In the genomic region with DNA sequence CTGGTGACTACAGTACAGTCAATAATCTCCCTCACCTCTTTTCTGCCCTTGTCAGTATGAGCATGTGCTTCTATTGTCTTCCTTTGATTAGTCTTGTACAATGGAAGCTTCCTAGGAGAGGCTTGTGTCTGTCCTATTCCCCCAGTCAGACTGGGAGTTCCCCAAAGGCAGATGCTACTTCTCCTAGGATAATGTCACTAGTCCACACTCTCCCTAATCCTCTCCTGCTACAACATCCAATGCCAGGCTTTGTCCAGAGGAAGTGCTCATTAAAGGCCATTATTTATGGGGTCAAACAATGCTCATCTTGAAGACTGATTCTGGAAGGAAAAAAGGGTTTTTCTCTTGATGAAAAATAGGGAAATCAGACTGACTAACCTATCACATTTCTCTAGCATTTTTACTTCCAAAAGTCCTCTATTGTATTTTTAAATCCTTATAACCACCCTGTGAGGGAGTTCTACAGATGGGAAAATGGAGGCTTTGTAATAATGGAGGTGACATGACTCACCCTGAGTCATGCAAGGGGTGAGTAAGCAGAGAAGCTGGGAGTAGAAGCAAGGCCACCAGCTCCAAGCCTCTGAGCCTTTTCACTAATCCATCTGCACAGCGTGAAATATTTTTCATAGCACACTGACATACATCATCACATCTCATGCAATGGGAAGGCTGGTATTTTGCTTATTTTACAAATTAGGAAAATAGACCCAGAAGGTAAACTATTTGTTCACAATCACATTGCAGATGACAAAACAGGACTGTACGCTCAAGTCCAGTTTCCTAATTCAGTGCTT, we compare ENCODE assay signal across 11 cellular contexts.
A peak's percentile ranks its signal among the peaks of the same experiment; 100 is the strongest.
DNase-seq lines count a peak whose midpoint lies in the region; ATAC-seq, FAIRE-seq and TF ChIP-seq lines count a peak whose summit lies in the region.
"Had no signal": no experiment of that assay in that cellular context is flagged by ENCODE, and none has a peak within 500 bp of the region (broad histone marks: within the 10 kb centered on the region; RNA-seq: fewer than 3 reads in every experiment).

No MANE protein-coding gene starts in this region.

- FAIRE-seq in RCC 7860 (lab: Jason Lieb, UNC) = peak; percentile 97
- peak; percentile 44 for FAIRE-seq in urothelium cell line (lab: Jason Lieb, UNC)

- no peak overlapping the region for H3K27ac ChIP-seq in fibroblast of lung (ENCODE audit: insufficient read depth, low read length)
- H3K27ac ChIP-seq: neutrophil had no signal

- no peak for DNase-seq in stimulated activated naive CD8-positive, alpha-beta T cell treated with anti-CD3 and anti-CD28 coated beads, Interleukin-15, Interleukin-2, amounts not matched to agents 100 U/mL and 50 U/mL, for 24 hours
- DNase-seq in stimulated activated naive CD8-positive, alpha-beta T cell treated with anti-CD3 and anti-CD28 coated beads, Interleukin-15, amount 100 ng/mL, for 72 hours = no peak
- DNase-seq in RCC 7860 (ENCODE audit: low spot score) = peak; percentile 92
- peak; percentile 58 to 97 for DNase-seq in fibroblast of lung (ENCODE audit: low read depth in 2 of 2)
- DNase-seq in urothelium cell line (ENCODE audit: low spot score) = peak; percentile 86
- no peak for DNase-seq in NCI-H146 (lab: John Stamatoyannopoulos, UW)
- DNase-seq: DMS79, NCI-H1694 treated with DMSO at 0.1 percent for 48 hours had no signal

- H3K9ac ChIP-seq in fibroblast of lung (ENCODE audit: insufficient read depth, low read length) = no peak overlapping the region

- no peaks in the 10 kb centered on the region for H3K27me3 Mint-ChIP-seq in stimulated activated naive CD8-positive, alpha-beta T cell treated with anti-CD3 and anti-CD28 coated beads, Interleukin-15, amount 100 ng/mL, for 72 hours

- peak overlapping the region; percentile 30 for H2AFZ ChIP-seq in fibroblast of lung (ENCODE audit: low read length)

- peak; percentile 69 for ATAC-seq in stimulated activated naive CD8-positive, alpha-beta T cell treated with anti-CD3 and anti-CD28 coated beads, Interleukin-15, Interleukin-2, amounts not matched to agents 100 U/mL and 50 U/mL, for 24 hours
- ATAC-seq in stimulated activated naive CD8-positive, alpha-beta T cell treated with anti-CD3 and anti-CD28 coated beads, Interleukin-15, amount 100 ng/mL, for 72 hours = no peak
- ATAC-seq in GM21381 (IDR thresholded peaks at IDR 0.05; ENCODE audit: unreplicated experiment) (no peak), GM19395 (IDR thresholded peaks at IDR 0.05; ENCODE audit: unreplicated experiment) (no peak)

- H3K79me2 ChIP-seq in fibroblast of lung (ENCODE audit: control insufficient read depth, insufficient read depth, low read length) = no peaks in the 10 kb centered on the region

- TF ChIP-seq CTCF in fibroblast of lung (conservative IDR thresholded peaks at IDR 0.05 in 1 of 2, IDR thresholded peaks at IDR 0.05 in 1 of 2; ENCODE audit: low read depth in 1 of 2, low read length in 2 of 2) = no peak

- H3K9me3 ChIP-seq in fibroblast of lung (ENCODE audit: control insufficient read depth, insufficient read depth, low read depth, low read length) = no peaks in the 10 kb centered on the region
- H3K9me3 ChIP-seq: neutrophil had no signal

- no peaks in the 10 kb centered on the region for H3K4me1 Mint-ChIP-seq in stimulated activated naive CD8-positive, alpha-beta T cell treated with anti-CD3 and anti-CD28 coated beads, Interleukin-15, amount 100 ng/mL, for 72 hours

- no peaks in the 10 kb centered on the region for H3K9me3 Mint-ChIP-seq in stimulated activated naive CD8-positive, alpha-beta T cell treated with anti-CD3 and anti-CD28 coated beads, Interleukin-15, amount 100 ng/mL, for 72 hours

- H3K27ac Mint-ChIP-seq in stimulated activated naive CD8-positive, alpha-beta T cell treated with anti-CD3 and anti-CD28 coated beads, Interleukin-15, amount 100 ng/mL, for 72 hours = no peak overlapping the region

- H4K20me1 ChIP-seq in fibroblast of lung (ENCODE audit: control insufficient read depth, extremely low read depth, insufficient read depth, low read length) = no peaks in the 10 kb centered on the region

- H3K4me3 Mint-ChIP-seq in stimulated activated naive CD8-positive, alpha-beta T cell treated with anti-CD3 and anti-CD28 coated beads, Interleukin-15, amount 100 ng/mL, for 72 hours = no peak overlapping the region

- H3K4me3 ChIP-seq in fibroblast of lung (replicated peaks in 1 of 4; ENCODE audit: control extremely low read depth in 1 of 4, insufficient read depth in 1 of 4, low read depth in 3 of 4, low read length in 4 of 4) = no peak overlapping the region

- peaks cover 2% of the 10 kb centered on the region for H3K4me1 ChIP-seq in fibroblast of lung (ENCODE audit: control insufficient read depth, extremely low read depth, insufficient read depth, low read length)

- H3K4me2 ChIP-seq in fibroblast of lung (ENCODE audit: extremely low read depth, insufficient read depth, low read length) = no peak overlapping the region

- H3K27me3 ChIP-seq in fibroblast of lung (ENCODE audit: control insufficient read depth, insufficient read depth, low read length) = no peaks in the 10 kb centered on the region
- H3K27me3 ChIP-seq: neutrophil had no signal

- H3K36me3 ChIP-seq in fibroblast of lung (ENCODE audit: control insufficient read depth, insufficient read depth, low read length) = no peaks in the 10 kb centered on the region
- H3K36me3 ChIP-seq: neutrophil had no signal

Comparison
In these comparisons a context has a peak if more than half of its experiments do, and no peak if none do; other contexts are left out.
1. DNase-seq: peak in RCC 7860 (single experiment), fibroblast of lung (2 of 2) and urothelium cell line (single experiment); none in stimulated activated naive CD8-positive, alpha-beta T cell treated with anti-CD3 and anti-CD28 coated beads, Interleukin-15, Interleukin-2, amounts not matched to agents 100 U/mL and 50 U/mL, for 24 hours (single experiment), stimulated activated naive CD8-positive, alpha-beta T cell treated with anti-CD3 and anti-CD28 coated beads, Interleukin-15, amount 100 ng/mL, for 72 hours (0 of 2) and NCI-H146 (single experiment).